ENCODE assay signal across 20 cellular contexts in genomic region chr20:61929971-61930666, GRCh38.
DNase-seq lines count a peak whose midpoint lies in the region; ATAC-seq, FAIRE-seq and TF ChIP-seq lines count a peak whose summit lies in the region.
"Had no signal": no experiment of that assay in that cellular context is flagged by ENCODE, and none has a peak within 500 bp of the region (broad histone marks: within the 10 kb centered on the region; RNA-seq: fewer than 3 reads in every experiment).

No MANE protein-coding gene starts in this region.

- H3K36me3 ChIP-seq in RWPE2 (ENCODE audit: low read depth) (peaks cover 26% of the 10 kb centered on the region), kidney (ENCODE audit: control insufficient read depth in 1 of 2, insufficient read depth in 2 of 2, low read length in 2 of 2) (no peaks in the 10 kb centered on the region), osteoblast (ENCODE audit: insufficient read depth, low read length) (no peaks in the 10 kb centered on the region)

- H3K36me3 Mint-ChIP-seq in T-cell: no peaks in the 10 kb centered on the region
- H3K36me3 Mint-ChIP-seq: CD4-positive, CD25-positive, alpha-beta regulatory T cell had no signal

- no peak overlapping the region for H3K4me2 ChIP-seq in osteoblast (ENCODE audit: insufficient read depth, low read length)

- no peaks in the 10 kb centered on the region for H3K27me3 ChIP-seq in RWPE2 (ENCODE audit: insufficient read depth, poor library complexity, severe bottlenecking)
- no peaks in the 10 kb centered on the region for H3K27me3 ChIP-seq in osteoblast (ENCODE audit: insufficient read depth, low read length)

- no peaks in the 10 kb centered on the region for H3K4me1 ChIP-seq in RWPE2 (ENCODE audit: insufficient read depth, poor library complexity, severe bottlenecking)
- H3K4me1 ChIP-seq in kidney (ENCODE audit: control insufficient read depth in 1 of 2, insufficient read depth in 1 of 2, low read depth in 1 of 2, low read length in 2 of 2): no peaks in the 10 kb centered on the region
- H3K4me1 ChIP-seq in osteoblast (ENCODE audit: insufficient read depth, low read length): peaks cover 8% of the 10 kb centered on the region

- no peaks in the 10 kb centered on the region for H3K9me3 Mint-ChIP-seq in T-cell
- H3K9me3 Mint-ChIP-seq: CD4-positive, CD25-positive, alpha-beta regulatory T cell had no signal

- H3K27ac ChIP-seq in RWPE2 (ENCODE audit: poor library complexity, severe bottlenecking): no peak overlapping the region
- no peak overlapping the region for H3K27ac ChIP-seq in kidney (ENCODE audit: low read depth in 2 of 2, low read length in 2 of 2)
- no peak overlapping the region for H3K27ac ChIP-seq in osteoblast (ENCODE audit: low read depth, low read length)
- H3K27ac ChIP-seq: 22Rv1 had no signal

- no peak for ATAC-seq in RWPE2 (ENCODE audit: low read depth)
- no peak for ATAC-seq in T-cell (replicated peaks in 1 of 4)

- TF ChIP-seq CTCF in RWPE2 (IDR thresholded peaks at IDR 0.05; ENCODE audit: poor library complexity, severe bottlenecking): no peak
- TF ChIP-seq CTCF in kidney (IDR thresholded peaks at IDR 0.05; ENCODE audit: borderline replicate concordance, extremely low read depth, insufficient read depth): no peak
- TF ChIP-seq CTCF in osteoblast (IDR thresholded peaks at IDR 0.05; ENCODE audit: extremely low read depth, low read depth, low read length): no peak

- no peak for FAIRE-seq in kidney (lab: Jason Lieb, UNC)
- FAIRE-seq: RCC 7860 had no signal

- CTCF ChIA-PET in T-cell (lab: Charles Lee): no interaction called here

- H3K4me3 ChIP-seq in RWPE2 (ENCODE audit: severe bottlenecking) (no peak overlapping the region), kidney (ENCODE audit: low read length in 2 of 2) (no peak overlapping the region), osteoblast (ENCODE audit: insufficient read depth, low read length) (no peak overlapping the region)

- H3K9ac ChIP-seq in kidney (ENCODE audit: low read length in 2 of 2): no peak overlapping the region

- peaks cover 3 to 4% of the 10 kb centered on the region in 2 donors for H3K27me3 Mint-ChIP-seq in T-cell
- H3K27me3 Mint-ChIP-seq: B cell; CD4-positive, CD25-positive, alpha-beta regulatory T cell had no signal

- POLR2A ChIA-PET in T-cell (lab: Charles Lee): no interaction called here

- no peaks in the 10 kb centered on the region for H4K20me1 ChIP-seq in osteoblast (ENCODE audit: insufficient read depth, low read length)

- H3K79me2 ChIP-seq in osteoblast (ENCODE audit: insufficient read depth, low read length): no peaks in the 10 kb centered on the region

- intact Hi-C loops in kidney (cut with DNase I): no loop called here

- peaks cover 0 to 4% (median 0%) of the 10 kb centered on the region in 3 donors for H3K4me1 Mint-ChIP-seq in T-cell
- H3K4me1 Mint-ChIP-seq: B cell; CD4-positive, CD25-positive, alpha-beta regulatory T cell had no signal

- peak; percentile 53 for DNase-seq in activated effector memory CD4-positive, alpha-beta T cell treated with anti-CD3 and anti-CD28 coated beads, Interleukin-2, amount 50 U/mL, for 16 hours
- DNase-seq in activated effector memory CD4-positive, alpha-beta T cell treated with Interleukin-2 at 50 U/mL for 16 hours: no peak
- DNase-seq in RWPE2 (ENCODE audit: low spot score): peak; percentile 82
- peak; percentile 50 for DNase-seq in kidney
- DNase-seq in osteoblast (ENCODE audit: insufficient read length, low spot score, missing footprints): peak; percentile 85
- DNase-seq in AG08396 (ENCODE audit: low spot score): no peak
- DNase-seq in T-cell: no peak
- no peak for DNase-seq in inferior parietal cortex (ENCODE audit: extremely low spot score)
- DNase-seq: CD4-positive, CD25-positive, alpha-beta regulatory T cell; COR-L47; GDM1; H9; NCI-H1105; NCI-H2081; NCI-H446 treated with DMSO at 0.1 percent for 48 hours; NCI-H69; SHP77 treated with DMSO at 0.1 percent for 48 hours had no signal

- H3K9me3 ChIP-seq in RWPE2 (ENCODE audit: severe bottlenecking) (no peaks in the 10 kb centered on the region), kidney (ENCODE audit: control insufficient read depth in 1 of 2, low read length in 2 of 2) (no peaks in the 10 kb centered on the region), osteoblast (ENCODE audit: low read depth, low read length) (no peaks in the 10 kb centered on the region)

- H3K27ac Mint-ChIP-seq in T-cell: no peak overlapping the region
- H3K27ac Mint-ChIP-seq: B cell; CD4-positive, CD25-positive, alpha-beta regulatory T cell; H9 had no signal

- no peak overlapping the region for H3K4me3 Mint-ChIP-seq in T-cell
- H3K4me3 Mint-ChIP-seq: B cell; CD4-positive, CD25-positive, alpha-beta regulatory T cell; H9 had no signal

- no peak overlapping the region for H2AFZ ChIP-seq in osteoblast (ENCODE audit: low read length)

Comparison
In these comparisons a context has a peak if more than half of its experiments do, and no peak if none do; other contexts are left out.
1. DNase-seq: peak in activated effector memory CD4-positive, alpha-beta T cell treated with anti-CD3 and anti-CD28 coated beads, Interleukin-2, amount 50 U/mL, for 16 hours (single experiment), RWPE2 (single experiment), kidney (single experiment) and osteoblast (single experiment); none in activated effector memory CD4-positive, alpha-beta T cell treated with Interleukin-2 at 50 U/mL for 16 hours (single experiment), AG08396 (single experiment), T-cell (0 of 34) and inferior parietal cortex (single experiment).